Comparison of ENCODE assay signal across 16 cellular contexts in genomic region chr12:45339035-45339434, GRCh38.
A peak's percentile ranks its signal among the peaks of the same experiment; 100 is the strongest.
DNase-seq lines count a peak whose midpoint lies in the region; ATAC-seq, FAIRE-seq and TF ChIP-seq lines count a peak whose summit lies in the region.
"Had no signal": no experiment of that assay in that cellular context is flagged by ENCODE, and none has a peak within 500 bp of the region (broad histone marks: within the 10 kb centered on the region; RNA-seq: fewer than 3 reads in every experiment).

No MANE protein-coding gene starts in this region.

- H3K4me3 Mint-ChIP-seq in nephron = no peak overlapping the region
- H3K4me3 Mint-ChIP-seq in activated T-helper 1 cell treated with anti-CD3 and anti-CD28 coated beads, Interleukin-12 subunit alpha, Interleukin-12 subunit beta, Interleukin-2, Interleukin-4 antibody, amounts not matched to agents 30 ng/mL and 10 ng/mL and 1 ng/mL, durations not matched to agents 14 hours and 24 hours and 36 hours = no peak overlapping the region
- H3K4me3 Mint-ChIP-seq: CD4-positive, alpha-beta T cell had no signal

- no peak for DNase-seq in HepG2 (ENCODE audit: low spot score)
- no peak for DNase-seq in right lobe of liver
- DNase-seq in cardiac muscle cell (ENCODE audit: low read depth in 1 of 2, low spot score in 1 of 2) = no peak
- DNase-seq in caudate nucleus (lab: John Stamatoyannopoulos, UW) = no peak
- DNase-seq in activated T-helper 1 cell treated with anti-CD3 and anti-CD28 coated beads, Interleukin-12 subunit alpha, Interleukin-12 subunit beta, Interleukin-2, Interleukin-4 antibody, amounts not matched to agents 30 ng/mL and 10 ng/mL and 1 ng/mL, durations not matched to agents 14 hours and 24 hours and 36 hours (ENCODE audit: low spot score) = no peak
- DNase-seq: ACHN; Calu3; CD4-positive, alpha-beta T cell; GOT3; NCI-H2029 treated with DMSO at 0.1 percent for 48 hours; NCI-H2227 treated with DMSO at 0.1 percent for 48 hours; NCI-H526; SK-N-SH had no signal

- no peak overlapping the region for H3K4me2 ChIP-seq in HepG2 (ENCODE audit: low read depth, low read length)
- H3K4me2 ChIP-seq: SK-N-SH had no signal

- TF ChIP-seq EP300 in HepG2 (IDR thresholded peaks at IDR 0.05; ENCODE audit: low read depth in 2 of 2, low read length in 2 of 2) = no peak
- TF ChIP-seq EP300 in HepG2 (CRISPR knock-in tag; IDR thresholded peaks at IDR 0.05; ENCODE audit: borderline replicate concordance) = no peak

- H3K9me3 Mint-ChIP-seq in nephron = no peaks in the 10 kb centered on the region
- H3K9me3 Mint-ChIP-seq in activated T-helper 1 cell treated with anti-CD3 and anti-CD28 coated beads, Interleukin-12 subunit alpha, Interleukin-12 subunit beta, Interleukin-2, Interleukin-4 antibody, amounts not matched to agents 30 ng/mL and 10 ng/mL and 1 ng/mL, durations not matched to agents 14 hours and 24 hours and 36 hours = no peaks in the 10 kb centered on the region
- H3K9me3 Mint-ChIP-seq: CD4-positive, alpha-beta T cell had no signal

- H3K27ac ChIP-seq in HepG2 (ENCODE audit: extremely low read length, insufficient read depth, low read length) (no peak overlapping the region), right lobe of liver (no peak overlapping the region), cardiac muscle cell (peak overlapping the region; percentile 99), caudate nucleus (ENCODE audit: low read depth, low read length) (no peak overlapping the region)

- ATAC-seq in HepG2 (no peak), right lobe of liver (no peak), GM21423 (IDR thresholded peaks at IDR 0.05; ENCODE audit: unreplicated experiment) (no peak)

- H3K9ac ChIP-seq in HepG2 (ENCODE audit: insufficient read depth, low read depth, low read length) = no peak overlapping the region
- H3K9ac ChIP-seq: SK-N-SH had no signal

- H2AFZ ChIP-seq in HepG2 (ENCODE audit: low read length) = no peak overlapping the region

- TF ChIP-seq POLR2A in HepG2 (IDR thresholded peaks at IDR 0.05; ENCODE audit: insufficient read depth in 1 of 2, low read depth in 2 of 2, low read length in 2 of 2) (no peak), right lobe of liver (IDR thresholded peaks at IDR 0.05) (no peak)

- intact Hi-C loops in HepG2 (cut with micrococcal nuclease; ENCODE audit: unreplicated experiment) = no loop called here
- intact Hi-C loops in right lobe of liver (cut with DNase I) = no loop called here
- intact Hi-C loops in activated T-helper 1 cell treated with anti-CD3 and anti-CD28 coated beads, Interleukin-12 subunit alpha, Interleukin-12 subunit beta, Interleukin-2, Interleukin-4 antibody, amounts not matched to agents 30 ng/mL and 10 ng/mL and 1 ng/mL, durations not matched to agents 14 hours and 24 hours and 36 hours (cut with micrococcal nuclease) = no loop called here

- H4K20me1 ChIP-seq in HepG2 (ENCODE audit: insufficient read depth, low read length) = no peaks in the 10 kb centered on the region

- FAIRE-seq in HepG2 (lab: Jason Lieb, UNC) = no peak
- FAIRE-seq: GM18507 had no signal

- CTCF ChIA-PET in HepG2 (lab: Yijun Ruan, JAX; ENCODE audit: low intra/inter-chr PET ratio, low total read pairs) = no interaction called here

- H3K27ac Mint-ChIP-seq in nephron = peak overlapping the region; percentile 60 to 84 (median 73)
- no peak overlapping the region for H3K27ac Mint-ChIP-seq in activated T-helper 1 cell treated with anti-CD3 and anti-CD28 coated beads, Interleukin-12 subunit alpha, Interleukin-12 subunit beta, Interleukin-2, Interleukin-4 antibody, amounts not matched to agents 30 ng/mL and 10 ng/mL and 1 ng/mL, durations not matched to agents 14 hours and 24 hours and 36 hours
- H3K27ac Mint-ChIP-seq: CD4-positive, alpha-beta T cell had no signal

- peaks cover 8% of the 10 kb centered on the region for H3K36me3 Mint-ChIP-seq in nephron (ENCODE audit: low read depth)
- H3K36me3 Mint-ChIP-seq in activated T-helper 1 cell treated with anti-CD3 and anti-CD28 coated beads, Interleukin-12 subunit alpha, Interleukin-12 subunit beta, Interleukin-2, Interleukin-4 antibody, amounts not matched to agents 30 ng/mL and 10 ng/mL and 1 ng/mL, durations not matched to agents 14 hours and 24 hours and 36 hours (ENCODE audit: low read depth) = peaks cover 6% of the 10 kb centered on the region

- TF ChIP-seq CTCF in HepG2 (CRISPR knock-in tag; IDR thresholded peaks at IDR 0.05) (no peak), right lobe of liver (IDR thresholded peaks at IDR 0.05) (no peak), cardiac muscle cell (IDR thresholded peaks at IDR 0.05; ENCODE audit: low read depth, low read length) (no peak), nephron (IDR thresholded peaks at IDR 0.05; ENCODE audit: unreplicated experiment in 3 of 3) (no peak)

- no TSS peak for BruUV-seq in HepG2 (replicated peaks; lab: Mats Ljungman, UMichigan)

- H3K9me3 ChIP-seq in HepG2 (ENCODE audit: low read length) = no peaks in the 10 kb centered on the region
- H3K9me3 ChIP-seq in right lobe of liver = no peaks in the 10 kb centered on the region
- H3K9me3 ChIP-seq in cardiac muscle cell (ENCODE audit: low read depth) = no peaks in the 10 kb centered on the region
- H3K9me3 ChIP-seq: SK-N-SH had no signal

- H3K36me3 ChIP-seq in HepG2 (replicated peaks in 1 of 2; ENCODE audit: control insufficient read depth in 1 of 2, insufficient read depth in 2 of 2, low read length in 2 of 2) = peaks cover 0 to 3% of the 10 kb centered on the region in 2 experiments; a peak in 1 of 5 replicates
- no peaks in the 10 kb centered on the region for H3K36me3 ChIP-seq in right lobe of liver
- no peaks in the 10 kb centered on the region for H3K36me3 ChIP-seq in cardiac muscle cell

- no peaks in the 10 kb centered on the region for H3K27me3 ChIP-seq in HepG2 (ENCODE audit: control insufficient read depth in 1 of 2, insufficient read depth in 2 of 2, low read length in 2 of 2)
- no peaks in the 10 kb centered on the region for H3K27me3 ChIP-seq in right lobe of liver
- H3K27me3 ChIP-seq in cardiac muscle cell = no peaks in the 10 kb centered on the region

- H3K4me3 ChIP-seq in HepG2 (replicated peaks in 1 of 3; ENCODE audit: insufficient read depth in 1 of 3, low read depth in 2 of 3, low read length in 3 of 3) (no peak overlapping the region), right lobe of liver (no peak overlapping the region), cardiac muscle cell (no peak overlapping the region)

- no peaks in the 10 kb centered on the region for H3K27me3 Mint-ChIP-seq in nephron (ENCODE audit: low read depth)
- H3K27me3 Mint-ChIP-seq in activated T-helper 1 cell treated with anti-CD3 and anti-CD28 coated beads, Interleukin-12 subunit alpha, Interleukin-12 subunit beta, Interleukin-2, Interleukin-4 antibody, amounts not matched to agents 30 ng/mL and 10 ng/mL and 1 ng/mL, durations not matched to agents 14 hours and 24 hours and 36 hours (ENCODE audit: insufficient read depth) = no peaks in the 10 kb centered on the region
- H3K27me3 Mint-ChIP-seq: CD4-positive, alpha-beta T cell had no signal

- peaks cover 29% of the 10 kb centered on the region for H3K4me1 Mint-ChIP-seq in nephron
- peaks cover 5% of the 10 kb centered on the region for H3K4me1 Mint-ChIP-seq in activated T-helper 1 cell treated with anti-CD3 and anti-CD28 coated beads, Interleukin-12 subunit alpha, Interleukin-12 subunit beta, Interleukin-2, Interleukin-4 antibody, amounts not matched to agents 30 ng/mL and 10 ng/mL and 1 ng/mL, durations not matched to agents 14 hours and 24 hours and 36 hours (ENCODE audit: low read depth)

- no peak for TF ChIP-seq RAD21 in HepG2 (CRISPR knock-in tag; IDR thresholded peaks at IDR 0.05)

- in situ Hi-C loops in HepG2 (cut with HindIII; ENCODE audit: extremely low pct_ligation_motif_present, low pct_unique_long_range_greater_than_20kb) = no loop called here

- no peaks in the 10 kb centered on the region for H3K79me2 ChIP-seq in HepG2 (ENCODE audit: insufficient read depth, low read length)

- peaks cover 13% of the 10 kb centered on the region for H3K4me1 ChIP-seq in HepG2 (ENCODE audit: insufficient read depth, low read length)
- H3K4me1 ChIP-seq in right lobe of liver = no peaks in the 10 kb centered on the region
- H3K4me1 ChIP-seq in cardiac muscle cell (ENCODE audit: low read depth) = peaks cover 43% of the 10 kb centered on the region

- POLR2A ChIA-PET in HepG2 (lab: Yijun Ruan, JAX) = no interaction called here

TF ChIP-seq in HepG2, 621 proteins besides CTCF, POLR2A, EP300 and RAD21 (continues in another document):
- no peak for TF ChIP-seq CC2D1A (CRISPR knock-in tag; IDR thresholded peaks at IDR 0.05)
- no peak for TF ChIP-seq ZBTB39 (CRISPR knock-in tag; IDR thresholded peaks at IDR 0.05)
- peak in 1 of 2 experiments; percentile 74; a peak in 3 of 4 replicates for TF ChIP-seq MAFK (conservative IDR thresholded peaks at IDR 0.05 in 1 of 2, IDR thresholded peaks at IDR 0.05 in 1 of 2; ENCODE audit: low read length in 2 of 2)
- no peak for TF ChIP-seq ELF3 (CRISPR knock-in tag; IDR thresholded peaks at IDR 0.05)
- no peak for TF ChIP-seq HDAC2 (CRISPR knock-in tag; IDR thresholded peaks at IDR 0.05)
- no peak for TF ChIP-seq ZNF605 (CRISPR knock-in tag; IDR thresholded peaks at IDR 0.05)
